14 cellular contexts compared by ENCODE assay signal in the genomic region with DNA sequence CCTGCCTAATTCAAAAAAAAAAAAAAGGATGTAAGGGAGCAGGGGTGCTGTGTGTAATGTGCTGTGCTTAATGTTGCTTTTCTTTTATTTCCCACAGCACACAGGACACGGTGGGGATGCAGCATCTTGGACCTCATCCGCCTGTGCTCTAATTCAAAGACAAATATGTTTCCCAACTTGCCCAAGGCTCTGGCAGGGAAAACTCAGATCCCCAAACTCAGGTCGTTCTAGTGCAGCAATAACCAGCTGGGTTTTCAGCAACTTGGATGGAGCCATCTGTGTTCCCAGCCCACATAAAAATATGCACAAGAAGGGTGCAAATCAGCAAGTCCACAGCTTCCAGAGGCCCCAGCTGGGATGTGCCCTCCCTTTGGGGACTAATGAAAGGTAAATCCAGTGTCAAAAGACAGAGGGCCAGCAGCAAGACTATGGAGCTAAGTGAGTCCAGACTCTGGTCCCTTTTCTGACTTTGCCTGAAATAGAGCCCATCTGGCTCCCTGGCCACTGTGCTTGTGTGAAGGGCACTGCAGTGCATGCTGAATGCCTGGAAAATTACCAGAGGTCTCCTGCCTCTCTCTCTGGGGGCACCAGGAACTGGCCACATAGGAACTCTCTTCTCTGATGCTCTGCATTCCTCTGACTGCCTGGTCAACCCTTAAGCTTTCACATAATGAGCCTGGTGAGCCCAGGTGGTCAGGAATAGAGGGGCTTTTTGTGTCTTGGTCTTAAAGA.
DNase-seq lines count a peak whose midpoint lies in the region; ATAC-seq and TF ChIP-seq lines count a peak whose summit lies in the region.
"Had no signal": no experiment of that assay in that cellular context is flagged by ENCODE, and none has a peak within 500 bp of the region (broad histone marks: within the 10 kb centered on the region; RNA-seq: fewer than 3 reads in every experiment).

No MANE protein-coding gene starts in this region.

- H3K9me3 Mint-ChIP-seq in glutamatergic neuron (ENCODE audit: unreplicated experiment) (peaks cover 8% of the 10 kb centered on the region), osteocyte (ENCODE audit: unreplicated experiment) (peaks cover 10% of the 10 kb centered on the region), T-cell (peaks cover 0 to 2% (median 0%) of the 10 kb centered on the region in 3 donors)
- H3K9me3 Mint-ChIP-seq: activated naive CD8-positive, alpha-beta T cell treated with anti-CD3 and anti-CD28 coated beads, Interleukin-2, amount 10 ng/mL, durations not matched to agents 7 days and 5 days had no signal

- peak; percentile 57 for DNase-seq in EL
- peak; percentile 86 for DNase-seq in NCI-H446 treated with DMSO at 0.1 percent for 48 hours (lab: John Stamatoyannopoulos, UW)
- DNase-seq in glutamatergic neuron = peak; percentile 52
- no peak for DNase-seq in osteocyte (ENCODE audit: extremely low spot score, unreplicated experiment)
- no peak for DNase-seq in HuH-7 (ENCODE audit: low spot score)
- no peak for DNase-seq in vagina (ENCODE audit: extremely low spot score in 2 of 2)
- DNase-seq in T-cell = no peak
- DNase-seq in NCI-H2081 (lab: John Stamatoyannopoulos, UW) = no peak
- DNase-seq: activated naive CD8-positive, alpha-beta T cell treated with anti-CD3 and anti-CD28 coated beads, Interleukin-2, amount 10 ng/mL, durations not matched to agents 7 days and 5 days; foreskin melanocyte; pancreas; SHP77 treated with DMSO at 0.1 percent for 48 hours had no signal

- CTCF ChIA-PET in T-cell (lab: Charles Lee) = no interaction called here

- H3K4me3 ChIP-seq in vagina = no peak overlapping the region
- H3K4me3 ChIP-seq: pancreas had no signal

- H3K27me3 Mint-ChIP-seq in glutamatergic neuron (ENCODE audit: unreplicated experiment) (peaks cover 4% of the 10 kb centered on the region), osteocyte (ENCODE audit: unreplicated experiment) (no peaks in the 10 kb centered on the region), T-cell (peaks cover under 1 to 6% of the 10 kb centered on the region in 2 donors)
- H3K27me3 Mint-ChIP-seq: dendritic cell treated with granulocyte-macrophage colony-stimulating factor and Interleukin-4, amounts not matched to agents 40 ng/mL and 50 ng/mL, for 4 days had no signal

- POLR2A ChIA-PET in T-cell (lab: Charles Lee) = no interaction called here

- H3K27ac Mint-ChIP-seq in glutamatergic neuron (ENCODE audit: unreplicated experiment) (peak overlapping the region; percentile 84), osteocyte (ENCODE audit: unreplicated experiment) (peak overlapping the region; percentile 85), T-cell (no peak overlapping the region)
- H3K27ac Mint-ChIP-seq: activated naive CD8-positive, alpha-beta T cell treated with anti-CD3 and anti-CD28 coated beads, Interleukin-2, amount 10 ng/mL, durations not matched to agents 7 days and 5 days; CD14-positive monocyte; dendritic cell treated with granulocyte-macrophage colony-stimulating factor and Interleukin-4, amounts not matched to agents 40 ng/mL and 50 ng/mL, for 4 days had no signal

- H3K4me1 Mint-ChIP-seq in glutamatergic neuron (ENCODE audit: low read depth, unreplicated experiment) (peaks cover 24% of the 10 kb centered on the region), osteocyte (ENCODE audit: unreplicated experiment) (peaks cover 60% of the 10 kb centered on the region), T-cell (peaks cover 5 to 6% (median 6%) of the 10 kb centered on the region in 3 donors)
- H3K4me1 Mint-ChIP-seq: activated naive CD8-positive, alpha-beta T cell treated with anti-CD3 and anti-CD28 coated beads, Interleukin-2, amount 10 ng/mL, durations not matched to agents 7 days and 5 days had no signal

- H3K9me3 ChIP-seq in vagina = no peaks in the 10 kb centered on the region
- H3K9me3 ChIP-seq: pancreas had no signal

- intact Hi-C loops in vagina (cut with DNase I) = no loop called here

- peaks cover 25% of the 10 kb centered on the region for H3K4me1 ChIP-seq in vagina

- H3K27ac ChIP-seq in vagina = no peak overlapping the region

- H3K36me3 Mint-ChIP-seq in glutamatergic neuron (ENCODE audit: unreplicated experiment) (peaks cover 11% of the 10 kb centered on the region), osteocyte (ENCODE audit: unreplicated experiment) (no peaks in the 10 kb centered on the region), T-cell (no peaks in the 10 kb centered on the region)
- H3K36me3 Mint-ChIP-seq: activated naive CD8-positive, alpha-beta T cell treated with anti-CD3 and anti-CD28 coated beads, Interleukin-2, amount 10 ng/mL, durations not matched to agents 7 days and 5 days; CD14-positive monocyte had no signal

- ATAC-seq in T-cell (replicated peaks in 1 of 4) = no peak
- ATAC-seq: pancreas had no signal

- H3K27me3 ChIP-seq in vagina = no peaks in the 10 kb centered on the region
- H3K27me3 ChIP-seq: pancreas had no signal

- no peaks in the 10 kb centered on the region for H3K36me3 ChIP-seq in vagina
- H3K36me3 ChIP-seq: pancreas had no signal

- H3K4me3 Mint-ChIP-seq in glutamatergic neuron (ENCODE audit: unreplicated experiment) (peak overlapping the region; percentile 79), osteocyte (ENCODE audit: unreplicated experiment) (peak overlapping the region; percentile 24), T-cell (no peak overlapping the region)
- H3K4me3 Mint-ChIP-seq: activated naive CD8-positive, alpha-beta T cell treated with anti-CD3 and anti-CD28 coated beads, Interleukin-2, amount 10 ng/mL, durations not matched to agents 7 days and 5 days; CD14-positive monocyte; dendritic cell treated with granulocyte-macrophage colony-stimulating factor and Interleukin-4, amounts not matched to agents 40 ng/mL and 50 ng/mL, for 4 days had no signal

- TF ChIP-seq CTCF in glutamatergic neuron (IDR thresholded peaks at IDR 0.05; ENCODE audit: partially characterized antibody, unreplicated experiment) (no peak), osteocyte (IDR thresholded peaks at IDR 0.05) (no peak), vagina (IDR thresholded peaks at IDR 0.05) (no peak)

- no peak for TF ChIP-seq POLR2A in vagina (IDR thresholded peaks at IDR 0.05)

Comparison
In these comparisons a context has a peak if more than half of its experiments do, and no peak if none do; other contexts are left out.
1. DNase-seq: peak in EL (single experiment), NCI-H446 treated with DMSO at 0.1 percent for 48 hours (single experiment) and glutamatergic neuron (single experiment); none in osteocyte (single experiment), HuH-7 (single experiment), vagina (0 of 2), T-cell (0 of 34) and NCI-H2081 (0 of 2).
2. H3K27ac Mint-ChIP-seq: peak in glutamatergic neuron (single experiment) and osteocyte (single experiment); none in T-cell (0 of 2).
3. H3K4me3 Mint-ChIP-seq: peak in glutamatergic neuron (single experiment) and osteocyte (single experiment); none in T-cell (0 of 3).